In genomic region chr20:53643031-53643832, GRCh38 we compare ENCODE assay signal across 1 cellular context.
TF ChIP-seq lines count a peak whose summit lies in the region.

No MANE protein-coding gene starts in this region.

TF ChIP-seq in HEK293, 187 proteins besides CTCF, POLR2A, EP300 and RAD21 (continued from another document):
- no peak for TF ChIP-seq ZSCAN4 (tag by site-specific recombination; IDR thresholded peaks at IDR 0.05)
- TF ChIP-seq, protein P1, sequence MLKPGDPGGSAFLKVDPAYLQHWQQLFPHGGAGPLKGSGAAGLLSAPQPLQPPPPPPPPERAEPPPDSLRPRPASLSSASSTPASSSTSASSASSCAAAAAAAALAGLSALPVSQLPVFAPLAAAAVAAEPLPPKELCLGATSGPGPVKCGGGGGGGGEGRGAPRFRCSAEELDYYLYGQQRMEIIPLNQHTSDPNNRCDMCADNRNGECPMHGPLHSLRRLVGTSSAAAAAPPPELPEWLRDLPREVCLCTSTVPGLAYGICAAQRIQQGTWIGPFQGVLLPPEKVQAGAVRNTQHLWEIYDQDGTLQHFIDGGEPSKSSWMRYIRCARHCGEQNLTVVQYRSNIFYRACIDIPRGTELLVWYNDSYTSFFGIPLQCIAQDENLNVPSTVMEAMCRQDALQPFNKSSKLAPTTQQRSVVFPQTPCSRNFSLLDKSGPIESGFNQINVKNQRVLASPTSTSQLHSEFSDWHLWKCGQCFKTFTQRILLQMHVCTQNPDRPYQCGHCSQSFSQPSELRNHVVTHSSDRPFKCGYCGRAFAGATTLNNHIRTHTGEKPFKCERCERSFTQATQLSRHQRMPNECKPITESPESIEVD (tag by site-specific recombination; IDR thresholded peaks at IDR 0.05), result peak; percentile 52
- TF ChIP-seq, protein P2, sequence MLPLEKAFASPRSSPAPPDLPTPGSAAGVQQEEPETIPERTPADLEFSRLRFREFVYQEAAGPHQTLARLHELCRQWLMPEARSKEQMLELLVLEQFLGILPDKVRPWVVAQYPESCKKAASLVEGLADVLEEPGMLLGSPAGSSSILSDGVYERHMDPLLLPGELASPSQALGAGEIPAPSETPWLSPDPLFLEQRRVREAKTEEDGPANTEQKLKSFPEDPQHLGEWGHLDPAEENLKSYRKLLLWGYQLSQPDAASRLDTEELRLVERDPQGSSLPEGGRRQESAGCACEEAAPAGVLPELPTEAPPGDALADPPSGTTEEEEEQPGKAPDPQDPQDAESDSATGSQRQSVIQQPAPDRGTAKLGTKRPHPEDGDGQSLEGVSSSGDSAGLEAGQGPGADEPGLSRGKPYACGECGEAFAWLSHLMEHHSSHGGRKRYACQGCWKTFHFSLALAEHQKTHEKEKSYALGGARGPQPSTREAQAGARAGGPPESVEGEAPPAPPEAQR (tag by site-specific recombination; IDR thresholded peaks at IDR 0.05), result no peak
- no peak for TF ChIP-seq ZNF580 (tag by site-specific recombination; IDR thresholded peaks at IDR 0.05)
- TF ChIP-seq ZNF10 (tag by site-specific recombination; IDR thresholded peaks at IDR 0.05), result no peak
- no peak for TF ChIP-seq ZFP41 (tag by site-specific recombination; IDR thresholded peaks at IDR 0.05; ENCODE audit: borderline replicate concordance)
- no peak for TF ChIP-seq SCRT2 (tag by site-specific recombination; IDR thresholded peaks at IDR 0.05)
- no peak for TF ChIP-seq ZNF843 (tag by site-specific recombination; IDR thresholded peaks at IDR 0.05)
- TF ChIP-seq, protein P3, sequence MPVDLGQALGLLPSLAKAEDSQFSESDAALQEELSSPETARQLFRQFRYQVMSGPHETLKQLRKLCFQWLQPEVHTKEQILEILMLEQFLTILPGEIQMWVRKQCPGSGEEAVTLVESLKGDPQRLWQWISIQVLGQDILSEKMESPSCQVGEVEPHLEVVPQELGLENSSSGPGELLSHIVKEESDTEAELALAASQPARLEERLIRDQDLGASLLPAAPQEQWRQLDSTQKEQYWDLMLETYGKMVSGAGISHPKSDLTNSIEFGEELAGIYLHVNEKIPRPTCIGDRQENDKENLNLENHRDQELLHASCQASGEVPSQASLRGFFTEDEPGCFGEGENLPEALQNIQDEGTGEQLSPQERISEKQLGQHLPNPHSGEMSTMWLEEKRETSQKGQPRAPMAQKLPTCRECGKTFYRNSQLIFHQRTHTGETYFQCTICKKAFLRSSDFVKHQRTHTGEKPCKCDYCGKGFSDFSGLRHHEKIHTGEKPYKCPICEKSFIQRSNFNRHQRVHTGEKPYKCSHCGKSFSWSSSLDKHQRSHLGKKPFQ (tag by site-specific recombination; IDR thresholded peaks at IDR 0.05), result no peak
- TF ChIP-seq TSHZ1 (tag by site-specific recombination; IDR thresholded peaks at IDR 0.05; ENCODE audit: borderline replicate concordance), result no peak
- no peak for TF ChIP-seq ZNF169 (tag by site-specific recombination; IDR thresholded peaks at IDR 0.05)
- TF ChIP-seq OSR2 (tag by site-specific recombination; IDR thresholded peaks at IDR 0.05), result no peak
- no peak for TF ChIP-seq ZNF350 (tag by site-specific recombination; IDR thresholded peaks at IDR 0.05)
- no peak for TF ChIP-seq ZNF549 (tag by site-specific recombination; IDR thresholded peaks at IDR 0.05)
- TF ChIP-seq ZNF292 (tag by site-specific recombination; IDR thresholded peaks at IDR 0.05; ENCODE audit: borderline replicate concordance, low read depth), result no peak
- TF ChIP-seq ZNF366 (tag by site-specific recombination; conservative IDR thresholded peaks at IDR 0.05), result no peak
- TF ChIP-seq KLF7 (tag by site-specific recombination; IDR thresholded peaks at IDR 0.05; ENCODE audit: borderline replicate concordance), result no peak
- TF ChIP-seq PRDM10 (tag by site-specific recombination; IDR thresholded peaks at IDR 0.05), result 0 out of 2 replicates have a peak, but pooled peaks have one; percentile 30
- TF ChIP-seq ZBTB49 (tag by site-specific recombination; IDR thresholded peaks at IDR 0.05; ENCODE audit: low read depth), result no peak
- TF ChIP-seq ZNF600 (tag by site-specific recombination; IDR thresholded peaks at IDR 0.05), result 0 out of 2 replicates have a peak, but pooled peaks have one; percentile 16
